Comparison of ENCODE assay signal across 19 cellular contexts in the genomic region with DNA sequence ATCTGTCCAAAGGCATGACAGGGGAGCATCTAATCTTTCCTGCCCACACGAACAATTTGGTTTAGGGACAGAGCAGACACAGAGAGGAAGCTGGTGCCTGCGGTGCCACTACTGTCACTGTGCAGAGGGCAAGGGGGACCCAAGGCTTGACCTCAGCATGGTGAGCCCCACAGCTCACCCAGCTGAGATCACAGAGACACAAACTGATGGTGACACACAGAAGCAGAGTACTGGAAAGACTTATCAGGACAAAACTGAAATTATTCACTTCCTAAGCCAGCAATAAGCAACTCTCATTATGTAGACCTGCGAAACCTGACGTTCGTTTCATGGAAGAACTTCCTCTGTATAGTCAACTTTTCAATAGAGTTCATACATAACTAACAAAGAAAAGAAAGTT.
"Had no signal": no experiment of that assay in that cellular context is flagged by ENCODE, and none has a peak within 500 bp of the region (broad histone marks: within the 10 kb centered on the region; RNA-seq: fewer than 3 reads in every experiment).

No MANE protein-coding gene starts in this region.

- H3K4me1 Mint-ChIP-seq: activated naive CD4-positive, alpha-beta T cell treated with anti-CD3 and anti-CD28 coated beads, Interleukin-2, amount 50 U/mL, for 24 hours; brain had no signal

- H3K27me3 ChIP-seq: MG63, Peyer's patch, SJSA1 had no signal

- H3K4me1 ChIP-seq: Peyer's patch, SJSA1 had no signal

- H3K4me3 Mint-ChIP-seq: activated CD8-positive, alpha-beta T cell treated with anti-CD3 and anti-CD28 coated beads, Interleukin-2, amount 10 ng/mL, durations not matched to agents 7 days and 5 days; activated naive CD4-positive, alpha-beta T cell treated with anti-CD3 and anti-CD28 coated beads, Interleukin-2, amount 50 U/mL, for 24 hours; brain had no signal

- ATAC-seq: activated CD4-positive, CD25-positive, alpha-beta regulatory T cell treated with anti-CD3 and anti-CD28 coated beads, Interleukin-2, amount 50 U/mL, for 24 hours; activated CD8-positive, alpha-beta T cell treated with anti-CD3 and anti-CD28 coated beads, Interleukin-2, amount 10 ng/mL, durations not matched to agents 7 days and 5 days; SK-N-SH treated with all-trans-retinoic acid at 6 μM for 48 hours had no signal

- H3K27me3 Mint-ChIP-seq: activated naive CD4-positive, alpha-beta T cell treated with anti-CD3 and anti-CD28 coated beads, Interleukin-2, amount 50 U/mL, for 24 hours; brain had no signal

- DNase-seq: activated CD4-positive, alpha-beta T cell treated with anti-CD3 and anti-CD28 coated beads for 48 hours; activated CD8-positive, alpha-beta T cell treated with anti-CD3 and anti-CD28 coated beads, Interleukin-2, amount 10 ng/mL, durations not matched to agents 7 days and 5 days; amygdala; MG63; NCI-H1105; NCI-H1436 treated with DMSO at 0.1 percent for 48 hours; NCI-H187; NCI-H2081 treated with DMSO at 0.1 percent for 48 hours; NCI-H446; NCI-H524; Peyer's patch; SHP77; SW 1271 had no signal

- H3K27ac ChIP-seq: Peyer's patch, RWPE1, SJSA1 had no signal

- H3K27ac Mint-ChIP-seq: activated CD8-positive, alpha-beta T cell treated with anti-CD3 and anti-CD28 coated beads, Interleukin-2, amount 10 ng/mL, durations not matched to agents 7 days and 5 days; activated naive CD4-positive, alpha-beta T cell treated with anti-CD3 and anti-CD28 coated beads, Interleukin-2, amount 50 U/mL, for 24 hours; brain had no signal

- H3K4me3 ChIP-seq: MG63, Peyer's patch, SJSA1 had no signal

- H3K9me3 ChIP-seq: MG63, Peyer's patch, SJSA1 had no signal

- H3K9me3 Mint-ChIP-seq: activated naive CD4-positive, alpha-beta T cell treated with anti-CD3 and anti-CD28 coated beads, Interleukin-2, amount 50 U/mL, for 24 hours had no signal
